In the genomic region with DNA sequence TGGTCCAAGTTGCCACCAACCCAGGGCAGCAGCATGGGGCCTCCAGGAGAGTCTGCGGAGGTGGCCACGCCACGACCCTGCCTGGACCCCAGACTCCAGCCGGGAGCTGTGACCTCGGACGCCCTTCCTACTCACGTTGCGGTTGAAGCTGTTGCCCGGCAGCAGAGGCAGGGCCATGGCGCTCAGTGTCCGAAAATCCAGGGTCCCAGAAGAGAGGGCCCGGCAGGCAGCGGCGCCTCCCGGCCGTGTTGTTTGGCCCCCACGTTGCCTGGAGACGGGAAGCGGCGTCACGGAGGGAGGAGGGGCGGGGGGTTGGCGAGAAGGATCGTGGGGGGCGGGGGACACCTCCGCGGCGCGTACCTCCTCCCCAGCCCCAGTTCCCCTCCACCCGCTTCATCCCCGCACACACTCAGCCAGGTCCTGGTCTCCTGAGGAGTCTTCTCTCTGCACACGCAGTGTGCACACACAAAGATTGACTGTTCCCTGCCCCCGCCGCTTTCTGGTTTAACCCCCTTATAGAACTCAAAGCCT, we compare ENCODE assay signal across 8 cellular contexts. TPM values are rescaled to one million over a fixed set of nuclear protein-coding genes. Genes with fewer than 3 reads are reported as not detected.
A peak's percentile ranks its signal among the peaks of the same experiment; 100 is the strongest.
DNase-seq lines count a peak whose midpoint lies in the region; ATAC-seq and TF ChIP-seq lines count a peak whose summit lies in the region.

A gene with protein sequence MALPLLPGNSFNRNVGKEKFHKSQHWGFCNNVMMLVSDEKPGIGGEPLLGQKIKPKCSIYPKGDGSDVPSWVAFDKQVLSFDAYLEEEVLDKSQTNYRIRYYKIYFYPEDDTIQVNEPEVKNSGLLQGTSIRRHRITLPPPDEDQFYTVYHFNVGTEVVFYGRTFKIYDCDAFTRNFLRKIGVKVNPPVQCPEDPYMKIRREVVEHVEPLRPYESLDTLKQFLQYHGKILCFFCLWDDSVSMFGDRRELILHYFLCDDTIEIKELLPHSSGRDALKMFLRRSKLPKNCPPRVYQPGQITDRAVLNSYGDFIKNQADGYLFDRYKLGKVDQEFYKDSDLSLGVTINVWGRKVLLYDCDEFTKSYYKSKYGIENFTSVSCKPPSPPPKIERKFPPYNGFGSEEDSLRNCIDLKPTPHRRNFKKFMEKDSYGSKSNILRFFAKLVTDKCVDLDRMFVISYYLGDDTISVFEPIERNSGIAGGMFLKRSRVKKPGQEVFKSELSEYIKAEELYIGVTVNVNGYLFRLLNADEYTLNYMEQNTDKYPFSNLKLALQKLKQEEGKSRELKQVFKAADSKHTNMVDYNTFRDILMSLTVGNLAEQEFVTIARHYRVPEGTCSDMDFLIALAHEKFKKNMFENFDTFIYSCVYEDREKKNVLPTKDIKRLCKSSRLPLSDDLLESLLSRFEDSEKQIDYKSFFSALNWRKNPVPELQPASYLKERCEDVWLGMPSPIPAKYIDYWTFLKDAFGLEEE (minus strand): TSS at position 261 of the 531 bp plus-strand sequence. CDS start 84 bp downstream, at position 177.

- H3K27ac Mint-ChIP-seq in nephron = peak within 1 kb of the TSS; percentile 10 to 61 (median 57)

- WGBS in esophagus squamous epithelium, 2 donors = 2 to 24% methylated on average over 10 to 11 of the region's 34 CpGs
- WGBS in suprapubic skin = 12% methylated on average over 18 of the region's 34 CpGs

- peaks cover 13% of the 10 kb centered on the region for H3K4me1 Mint-ChIP-seq in activated T-cell treated with anti-CD3 and anti-CD28 coated beads, Interleukin-2, amount 50 U/mL, for 4 hours (ENCODE audit: low read depth)
- H3K4me1 Mint-ChIP-seq in nephron = peaks cover 4% of the 10 kb centered on the region

- H3K9me3 ChIP-seq in esophagus squamous epithelium (no peaks in the 10 kb centered on the region), suprapubic skin (no peaks in the 10 kb centered on the region)

- H3K36me3 ChIP-seq in esophagus squamous epithelium (no peaks in the 10 kb centered on the region), suprapubic skin (no peaks in the 10 kb centered on the region)

- DNase-seq in AG10803 (ENCODE audit: low read depth) (peak; percentile 12), HuH-7 (ENCODE audit: low spot score) (peak; percentile 18), esophagus squamous epithelium (lab: John Stamatoyannopoulos, UW) (no peak), suprapubic skin (ENCODE audit: low spot score in 2 of 2) (peak in 1 of 2 donors; percentile 70), HPDE6-E6E7 (ENCODE audit: extremely low spot score) (no peak)
- DNase-seq in activated T-cell treated with anti-CD3 and anti-CD28 coated beads, Interleukin-2, amount 50 U/mL, for 4 hours = peak; percentile 37

- TF ChIP-seq CTCF in AG10803 (conservative IDR thresholded peaks at IDR 0.05; ENCODE audit: low read length) (no peak), esophagus squamous epithelium (IDR thresholded peaks at IDR 0.05) (no peak), nephron (IDR thresholded peaks at IDR 0.05; ENCODE audit: unreplicated experiment in 3 of 3) (no peak), suprapubic skin (IDR thresholded peaks at IDR 0.05) (no peak)

- no peaks in the 10 kb centered on the region for H3K9me3 Mint-ChIP-seq in activated T-cell treated with anti-CD3 and anti-CD28 coated beads, Interleukin-2, amount 50 U/mL, for 4 hours
- no peaks in the 10 kb centered on the region for H3K9me3 Mint-ChIP-seq in nephron

- intact Hi-C loops in esophagus squamous epithelium (cut with DNase I) = no loop called here

- no peaks in the 10 kb centered on the region for H3K27me3 ChIP-seq in esophagus squamous epithelium
- no peaks in the 10 kb centered on the region for H3K27me3 ChIP-seq in suprapubic skin

- ATAC-seq in activated T-cell treated with anti-CD3 and anti-CD28 coated beads, Interleukin-2, amount 50 U/mL, for 4 hours = peak; percentile 58 to 63
- ATAC-seq in GM18909 (IDR thresholded peaks at IDR 0.05; ENCODE audit: poor library complexity, unreplicated experiment) = no peak

- TF ChIP-seq POLR2A in esophagus squamous epithelium (IDR thresholded peaks at IDR 0.05) (no peak), suprapubic skin (IDR thresholded peaks at IDR 0.05) (no peak)

- H3K27me3 Mint-ChIP-seq in activated T-cell treated with anti-CD3 and anti-CD28 coated beads, Interleukin-2, amount 50 U/mL, for 4 hours (ENCODE audit: low read depth) = no peaks in the 10 kb centered on the region
- no peaks in the 10 kb centered on the region for H3K27me3 Mint-ChIP-seq in nephron (ENCODE audit: low read depth)

- peaks cover 0 to 7% (median 4%) of the 10 kb centered on the region in 3 donors for H3K4me1 ChIP-seq in esophagus squamous epithelium
- peaks cover 4% of the 10 kb centered on the region for H3K4me1 ChIP-seq in suprapubic skin

- H3K4me3 Mint-ChIP-seq in activated T-cell treated with anti-CD3 and anti-CD28 coated beads, Interleukin-2, amount 50 U/mL, for 4 hours = peak within 1 kb of the TSS; percentile 87
- peak within 1 kb of the TSS; percentile 82 to 87 (median 84) for H3K4me3 Mint-ChIP-seq in nephron

- H3K27ac ChIP-seq in esophagus squamous epithelium (peak within 1 kb of the TSS in 2 of 4 donors; percentile 64 to 66), suprapubic skin (peak within 1 kb of the TSS; percentile 59)

- TF ChIP-seq EP300 in suprapubic skin (IDR thresholded peaks at IDR 0.05) = no peak

- H3K4me3 ChIP-seq in AG10803 (ENCODE audit: low read length) (peak within 1 kb of the TSS; percentile 58), esophagus squamous epithelium (peak within 1 kb of the TSS; percentile 34 to 62 (median 54)), suprapubic skin (peak within 1 kb of the TSS; percentile 52)

- H3K36me3 Mint-ChIP-seq in activated T-cell treated with anti-CD3 and anti-CD28 coated beads, Interleukin-2, amount 50 U/mL, for 4 hours (ENCODE audit: insufficient read depth) = no peaks in the 10 kb centered on the region
- H3K36me3 Mint-ChIP-seq in nephron (ENCODE audit: low read depth) = no peaks in the 10 kb centered on the region

RNA-seq across cellular contexts. Expression of the gene that starts here (rescaled TPM):
- under 1 TPM in 1 of 3 donors, not detected in 2; 0.11 TPM for total RNA-seq in activated T-cell treated with anti-CD3 and anti-CD28 coated beads, Interleukin-2, amount 50 U/mL, for 4 hours
- total RNA-seq in esophagus squamous epithelium = 1 to 10 TPM in 3 of 4 donors, under 1 TPM in 1; 0.22 to 3.1 (median 2.0) TPM
- 10 to 100 TPM in 2 of 4 donors, 1 to 10 TPM in 2; 5.1 to 16.1 (median 8.9) TPM for total RNA-seq in suprapubic skin

Comparison
In these comparisons a context has a peak if more than half of its experiments do, and no peak if none do; other contexts are left out.
1. Peak in DNase-seq and ATAC-seq in activated T-cell treated with anti-CD3 and anti-CD28 coated beads, Interleukin-2, amount 50 U/mL, for 4 hours; RNA of the gene not detected or under 1 TPM.
2. DNase-seq: peak in AG10803 (single experiment) and HuH-7 (single experiment); none in esophagus squamous epithelium (single experiment) and HPDE6-E6E7 (single experiment).
3. Peak in every context shown above with its lines, with median percentiles within 50 percentile points of each other: H3K4me3 ChIP-seq.